19 cellular contexts compared by ENCODE assay signal in the genomic region with DNA sequence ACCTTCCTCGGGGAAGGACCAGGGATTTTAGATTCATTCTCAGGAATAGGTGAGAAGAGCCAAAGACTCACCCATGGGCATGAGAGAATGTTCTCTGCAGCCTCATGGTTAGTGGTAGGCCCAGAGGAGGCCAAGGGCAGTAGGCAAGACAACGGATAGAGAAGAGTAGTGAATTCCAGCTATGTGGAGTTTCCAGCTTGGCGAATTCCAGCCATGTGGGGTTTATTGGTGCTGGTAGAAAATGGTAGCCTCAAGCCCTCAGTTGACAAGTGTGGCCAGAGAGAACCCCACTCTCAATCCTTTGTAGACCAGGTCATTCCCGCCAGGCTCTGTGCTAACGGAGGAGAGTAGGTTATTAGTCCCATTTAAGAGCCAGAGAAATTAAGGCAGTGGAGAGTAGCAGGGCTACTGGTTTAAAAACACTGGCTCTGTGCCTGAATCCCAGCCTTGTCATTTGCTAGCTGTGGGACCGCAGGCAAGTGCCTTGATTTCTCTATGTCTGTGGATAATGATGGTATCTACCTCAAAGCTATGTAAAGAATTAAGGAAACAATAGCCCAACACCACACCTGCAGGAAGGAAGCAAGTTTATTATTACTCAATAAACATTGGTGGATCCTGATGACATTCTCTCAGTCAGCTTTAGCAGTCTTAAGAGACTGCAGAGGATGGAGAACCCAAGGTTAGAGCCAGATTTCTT. TPM values are rescaled to one million over a fixed set of nuclear protein-coding genes. Genes with fewer than 3 reads are reported as not detected.
A peak's percentile ranks its signal among the peaks of the same experiment; 100 is the strongest.
DNase-seq lines count a peak whose midpoint lies in the region; ATAC-seq, FAIRE-seq and TF ChIP-seq lines count a peak whose summit lies in the region.
"Had no signal": no experiment of that assay in that cellular context is flagged by ENCODE, and none has a peak within 500 bp of the region (broad histone marks: within the 10 kb centered on the region; RNA-seq: fewer than 3 reads in every experiment).

No MANE protein-coding gene starts in this region.

- intact Hi-C loops in breast epithelium (cut with DNase I; ENCODE audit: low total_unique reads) (no loop called here), kidney (cut with DNase I) (no loop called here)
- intact Hi-C loops in naive thymus-derived CD4-positive, alpha-beta T cell (cut with micrococcal nuclease), result loop anchor here in 1 of 2 donors (5.0 to 10.0 kb wide), 3 partner anchors 304 to 1732 kb away; a partner anchor contains a TSS

- in situ Hi-C loops in T47D (cut with HindIII; ENCODE audit: low pct_unique_long_range_greater_than_20kb, low sequenced_read_pairs), result no loop called here

- TF ChIP-seq CTCF in breast epithelium (IDR thresholded peaks at IDR 0.05) (no peak), bronchial epithelial cell (IDR thresholded peaks at IDR 0.05; ENCODE audit: insufficient read depth, low read length, severe bottlenecking) (no peak), type B pancreatic cell (conservative IDR thresholded peaks at IDR 0.05) (no peak), kidney (IDR thresholded peaks at IDR 0.05; ENCODE audit: borderline replicate concordance, extremely low read depth, insufficient read depth) (no peak)

- CTCF ChIA-PET in naive thymus-derived CD4-positive, alpha-beta T cell (lab: Charles Lee), result interaction anchor here (0.5 kb wide), 1 partner anchor 78 kb away, joined by 3 read pairs; no protein-coding TSS in a partner anchor

- H3K36me3 ChIP-seq in breast epithelium, result no peaks in the 10 kb centered on the region
- peaks cover 1% of the 10 kb centered on the region for H3K36me3 ChIP-seq in bronchial epithelial cell (ENCODE audit: control insufficient read depth, insufficient read depth, low read length)
- peaks cover 0 to 1% (median 0%) of the 10 kb centered on the region in 3 experiments for H3K36me3 ChIP-seq in naive thymus-derived CD4-positive, alpha-beta T cell (ENCODE audit: control insufficient read depth in 2 of 3, insufficient read depth in 3 of 3, low read length in 3 of 3)
- H3K36me3 ChIP-seq in kidney (ENCODE audit: control insufficient read depth in 1 of 2, insufficient read depth in 2 of 2, low read length in 2 of 2), result no peaks in the 10 kb centered on the region

- no peaks in the 10 kb centered on the region for H3K27me3 Mint-ChIP-seq in naive thymus-derived CD4-positive, alpha-beta T cell
- H3K27me3 Mint-ChIP-seq in type B pancreatic cell, result no peaks in the 10 kb centered on the region

- peaks cover 0 to 14% (median 8%) of the 10 kb centered on the region in 5 donors for H3K36me3 Mint-ChIP-seq in naive thymus-derived CD4-positive, alpha-beta T cell
- no peaks in the 10 kb centered on the region for H3K36me3 Mint-ChIP-seq in type B pancreatic cell

- peak overlapping the region in 3 of 10 donors; percentile 25 to 89 (median 38) for H3K4me3 Mint-ChIP-seq in naive thymus-derived CD4-positive, alpha-beta T cell
- peak overlapping the region; percentile 33 for H3K4me3 Mint-ChIP-seq in type B pancreatic cell

- H3K4me1 Mint-ChIP-seq in naive thymus-derived CD4-positive, alpha-beta T cell, result peaks cover 13 to 47% (median 38%) of the 10 kb centered on the region in 7 donors
- peaks cover 17% of the 10 kb centered on the region for H3K4me1 Mint-ChIP-seq in type B pancreatic cell (ENCODE audit: unreplicated experiment)

- H3K9me3 Mint-ChIP-seq in naive thymus-derived CD4-positive, alpha-beta T cell, result no peaks in the 10 kb centered on the region
- H3K9me3 Mint-ChIP-seq in type B pancreatic cell, result no peaks in the 10 kb centered on the region

- no peaks in the 10 kb centered on the region for H3K27me3 ChIP-seq in breast epithelium
- no peaks in the 10 kb centered on the region for H3K27me3 ChIP-seq in bronchial epithelial cell (ENCODE audit: control insufficient read depth, insufficient read depth, low read length)
- no peaks in the 10 kb centered on the region for H3K27me3 ChIP-seq in naive thymus-derived CD4-positive, alpha-beta T cell (ENCODE audit: control insufficient read depth in 2 of 2, insufficient read depth in 2 of 2, low read length in 2 of 2)
- H3K27me3 ChIP-seq: stomach, vagina had no signal

- no peaks in the 10 kb centered on the region for H3K9me3 ChIP-seq in breast epithelium
- no peaks in the 10 kb centered on the region for H3K9me3 ChIP-seq in naive thymus-derived CD4-positive, alpha-beta T cell (ENCODE audit: control insufficient read depth in 2 of 3, low read length in 3 of 3)
- no peaks in the 10 kb centered on the region for H3K9me3 ChIP-seq in kidney (ENCODE audit: control insufficient read depth in 1 of 2, low read length in 2 of 2)
- H3K9me3 ChIP-seq: stomach, vagina had no signal

- TF ChIP-seq POLR2A in breast epithelium (IDR thresholded peaks at IDR 0.05), result no peak

- no peak overlapping the region for H3K9ac ChIP-seq in kidney (ENCODE audit: low read length in 2 of 2)
- H3K9ac ChIP-seq: KMS-11 had no signal

- H3K27ac Mint-ChIP-seq in naive thymus-derived CD4-positive, alpha-beta T cell, result peak overlapping the region in 8 of 9 donors; percentile 33 to 97 (median 90)
- H3K27ac Mint-ChIP-seq in type B pancreatic cell, result peak overlapping the region; percentile 94

- POLR2A ChIA-PET in naive thymus-derived CD4-positive, alpha-beta T cell (lab: Charles Lee), result interaction anchor here (0.7 kb wide), 1 partner anchor 120 kb away, joined by 5 read pairs; no protein-coding TSS in a partner anchor

- no peak overlapping the region for H3K4me3 ChIP-seq in breast epithelium
- H3K4me3 ChIP-seq in bronchial epithelial cell (ENCODE audit: low read depth, low read length), result no peak overlapping the region
- H3K4me3 ChIP-seq in naive thymus-derived CD4-positive, alpha-beta T cell (ENCODE audit: low read length), result no peak overlapping the region
- no peak overlapping the region for H3K4me3 ChIP-seq in kidney (ENCODE audit: low read length in 2 of 2)
- H3K4me3 ChIP-seq: stomach, vagina had no signal

- DNase-seq in T47D (ENCODE audit: low read depth in 1 of 2, low spot score in 1 of 2) (peak; percentile 49 to 98), breast epithelium (ENCODE audit: low spot score in 2 of 2) (no peak), bronchial epithelial cell (ENCODE audit: low read depth) (peak; percentile 23), type B pancreatic cell (ENCODE audit: extremely low spot score, unreplicated experiment) (no peak), kidney (no peak), medulla oblongata (ENCODE audit: extremely low spot score) (no peak)
- DNase-seq in naive thymus-derived CD4-positive, alpha-beta T cell, result no peak
- DNase-seq: ACHN, activated gamma-delta T cell treated with Interleukin-2 at 50 U/mL for 16 hours, EL, NCI-H1092, NCI-H2107, NCI-H526 treated with DMSO at 0.1 percent for 48 hours, stomach had no signal

- ATAC-seq in naive thymus-derived CD4-positive, alpha-beta T cell, result no peak
- ATAC-seq in GM21381 (IDR thresholded peaks at IDR 0.05; ENCODE audit: unreplicated experiment), result no peak
- ATAC-seq: left lobe of liver, SK-N-SH treated with all-trans-retinoic acid at 6 μM for 48 hours had no signal

- H3K27ac ChIP-seq in breast epithelium (no peak overlapping the region), kidney (ENCODE audit: low read depth in 2 of 2, low read length in 2 of 2) (no peak overlapping the region)
- peak overlapping the region; percentile 7 for H3K27ac ChIP-seq in naive thymus-derived CD4-positive, alpha-beta T cell (ENCODE audit: low read depth, low read length)
- H3K27ac ChIP-seq: KMS-11 had no signal

- H3K4me1 ChIP-seq in breast epithelium (peaks cover 0 to 6% of the 10 kb centered on the region in 2 donors), kidney (ENCODE audit: control insufficient read depth in 1 of 2, insufficient read depth in 1 of 2, low read depth in 1 of 2, low read length in 2 of 2) (peaks cover 10 to 11% of the 10 kb centered on the region in 2 donors)
- H3K4me1 ChIP-seq in naive thymus-derived CD4-positive, alpha-beta T cell (ENCODE audit: control insufficient read depth in 2 of 2, insufficient read depth in 2 of 2, low read length in 2 of 2), result peaks cover 12 to 17% of the 10 kb centered on the region in 2 donors

- FAIRE-seq in bronchial epithelial cell (lab: Jason Lieb, UNC) (no peak), kidney (lab: Jason Lieb, UNC) (no peak)

RNA-seq across cellular contexts. Expression of a gene that starts 2.0 kb away (rescaled TPM):
- 10 to 100 TPM; 11.8 to 13.5 (median 13.3) TPM for total RNA-seq in breast epithelium
- 1.6 and 4.6 TPM in 2 replicates for total RNA-seq in bronchial epithelial cell
- total RNA-seq in naive thymus-derived CD4-positive, alpha-beta T cell, result 10 to 100 TPM; 21.7 to 42.5 (median 25.7) TPM
- 1 to 10 TPM; 6.2 to 7.2 TPM for polyA plus RNA-seq in naive thymus-derived CD4-positive, alpha-beta T cell
- 8.6 and 9.4 TPM in 2 replicates for total RNA-seq in type B pancreatic cell (ENCODE audit: low replicate concordance)
- 22.4 TPM for total RNA-seq in kidney
- 4.5 TPM for polyA plus RNA-seq in kidney (ENCODE audit: insufficient read depth, low read depth, low replicate concordance)

Comparison
In these comparisons a context has a peak if more than half of its experiments do, and no peak if none do; other contexts are left out.
1. DNase-seq: peak in T47D (2 of 2) and bronchial epithelial cell (single experiment); none in breast epithelium (0 of 2), naive thymus-derived CD4-positive, alpha-beta T cell (0 of 9), type B pancreatic cell (single experiment), kidney (single experiment) and medulla oblongata (single experiment).